26 cellular contexts compared by ENCODE assay signal in genomic region chr20:45323731-45324130, GRCh38. TPM values are rescaled to one million over a fixed set of nuclear protein-coding genes. Genes with fewer than 3 reads are reported as not detected.
DNase-seq lines count a peak whose midpoint lies in the region; ATAC-seq and TF ChIP-seq lines count a peak whose summit lies in the region.
"Had no signal": no experiment of that assay in that cellular context is flagged by ENCODE, and none has a peak within 500 bp of the region (broad histone marks: within the 10 kb centered on the region; RNA-seq: fewer than 3 reads in every experiment).

No MANE protein-coding gene starts in this region.

- no peaks in the 10 kb centered on the region for H3K9me3 Mint-ChIP-seq in Calu3 (ENCODE audit: low read depth, unreplicated experiment)
- H3K9me3 Mint-ChIP-seq in naive thymus-derived CD8-positive, alpha-beta T cell = no peaks in the 10 kb centered on the region
- H3K9me3 Mint-ChIP-seq: activated naive CD8-positive, alpha-beta T cell treated with anti-CD3 and anti-CD28 coated beads for 36 hours; CD4-positive, alpha-beta T cell; nephron progenitor cell; stimulated activated memory B cell treated with anti-CD40 and anti-IgM and Interleukin-4, amounts not matched to agents 10 μg/mL and 1 μg/mL and 100 μg/mL, for 72 hours; T-cell had no signal

- no peak overlapping the region for H2BK12ac ChIP-seq in trophoblast cell (ENCODE audit: low read length)

- H3K18ac ChIP-seq in trophoblast cell (ENCODE audit: low read length) = no peak overlapping the region

- no peak overlapping the region for H2AK5ac ChIP-seq in trophoblast cell (ENCODE audit: low read length)

- peaks cover 4% of the 10 kb centered on the region for H3K9me3 ChIP-seq in trophoblast cell (ENCODE audit: insufficient read depth, low read depth, low read length)
- H3K9me3 ChIP-seq: heart right ventricle, testis had no signal

- H2BK5ac ChIP-seq in trophoblast cell (ENCODE audit: low read depth, low read length, poor library complexity) = no peak overlapping the region

- POLR2A ChIA-PET in RWPE1 (lab: Yijun Ruan, JAX; ENCODE audit: low non-redundant PET) = interaction anchor here (1.3 to 1.9 kb wide), 2 partner anchors 21 to 39 kb away, joined by 9 to 11 read pairs; partner anchors contain the start of gene SYS1
- POLR2A ChIA-PET in naive thymus-derived CD8-positive, alpha-beta T cell (lab: Charles Lee) = interaction anchor here (0.7 kb wide), 1 partner anchor 498 kb away, joined by 4 read pairs; no protein-coding TSS in a partner anchor

- no peaks in the 10 kb centered on the region for H3K27me3 ChIP-seq in trophoblast cell (ENCODE audit: insufficient read depth, low read length)
- H3K27me3 ChIP-seq: heart right ventricle, testis had no signal

- H4K91ac ChIP-seq in trophoblast cell (ENCODE audit: low read depth, low read length) = no peak overlapping the region

- H2AFZ ChIP-seq in trophoblast cell (ENCODE audit: insufficient read depth, low read length, poor library complexity) = no peak overlapping the region

- peaks cover 12 to 31% of the 10 kb centered on the region in 2 experiments for H3K36me3 ChIP-seq in trophoblast cell (ENCODE audit: control insufficient read depth in 1 of 2, insufficient read depth in 2 of 2, low read length in 2 of 2)

- intact Hi-C loops in Calu3 (cut with micrococcal nuclease; ENCODE audit: unreplicated experiment) = loop anchor here (1.0 to 2.0 kb wide), 3 partner anchors 21 to 113 kb away; no protein-coding TSS in a partner anchor

- peaks cover 50% of the 10 kb centered on the region for H3K36me3 Mint-ChIP-seq in Calu3 (ENCODE audit: insufficient read depth, unreplicated experiment)
- H3K36me3 Mint-ChIP-seq in naive thymus-derived CD8-positive, alpha-beta T cell = no peaks in the 10 kb centered on the region
- H3K36me3 Mint-ChIP-seq: stimulated activated memory B cell treated with anti-CD40 and anti-IgM and Interleukin-4, amounts not matched to agents 10 μg/mL and 1 μg/mL and 100 μg/mL, for 72 hours; T-cell had no signal

- no peak overlapping the region for H3K9ac ChIP-seq in trophoblast cell (ENCODE audit: low read length)

- H3K27me3 Mint-ChIP-seq in Calu3 (ENCODE audit: unreplicated experiment) = peaks cover 9% of the 10 kb centered on the region
- no peaks in the 10 kb centered on the region for H3K27me3 Mint-ChIP-seq in naive thymus-derived CD8-positive, alpha-beta T cell
- H3K27me3 Mint-ChIP-seq: activated CD4-positive, alpha-beta T cell treated with anti-CD3 and anti-CD28 coated beads for 36 hours; activated CD8-positive, alpha-beta memory T cell treated with anti-CD3 and anti-CD28 coated beads, Interleukin-2, amount 10 ng/mL, durations not matched to agents 7 days and 5 days; activated naive CD8-positive, alpha-beta T cell treated with anti-CD3 and anti-CD28 coated beads for 36 hours; CD4-positive, alpha-beta T cell; stimulated activated memory B cell treated with anti-CD40 and anti-IgM and Interleukin-4, amounts not matched to agents 10 μg/mL and 1 μg/mL and 100 μg/mL, for 72 hours; T-cell had no signal

- no peak overlapping the region for H3K4me2 ChIP-seq in trophoblast cell (ENCODE audit: low read length)
- H3K4me2 ChIP-seq: smooth muscle cell had no signal

- H4K8ac ChIP-seq in trophoblast cell (ENCODE audit: low read depth, low read length) = no peak overlapping the region

- no peak for ATAC-seq in GM21367 (IDR thresholded peaks at IDR 0.05; ENCODE audit: unreplicated experiment)
- ATAC-seq in naive thymus-derived CD8-positive, alpha-beta T cell = no peak
- ATAC-seq: activated CD4-positive, alpha-beta T cell treated with anti-CD3 and anti-CD28 coated beads for 36 hours; activated CD8-positive, alpha-beta memory T cell treated with anti-CD3 and anti-CD28 coated beads, Interleukin-2, amount 10 ng/mL, durations not matched to agents 7 days and 5 days; T-cell had no signal

- H3K27ac ChIP-seq in RWPE1 (peak overlapping the region; percentile 46), trophoblast cell (ENCODE audit: low read depth, low read length) (no peak overlapping the region)
- H3K27ac ChIP-seq: heart right ventricle, testis had no signal

- no peaks in the 10 kb centered on the region for H3K79me2 ChIP-seq in trophoblast cell (ENCODE audit: control insufficient read depth, insufficient read depth, low read length, poor library complexity)

- H3K4me3 Mint-ChIP-seq in Calu3 (ENCODE audit: low read depth, unreplicated experiment) = peak overlapping the region; percentile 6
- no peak overlapping the region for H3K4me3 Mint-ChIP-seq in naive thymus-derived CD8-positive, alpha-beta T cell
- H3K4me3 Mint-ChIP-seq: activated CD4-positive, alpha-beta T cell treated with anti-CD3 and anti-CD28 coated beads for 36 hours; activated CD8-positive, alpha-beta memory T cell treated with anti-CD3 and anti-CD28 coated beads, Interleukin-2, amount 10 ng/mL, durations not matched to agents 7 days and 5 days; activated naive CD8-positive, alpha-beta T cell treated with anti-CD3 and anti-CD28 coated beads for 36 hours; CD4-positive, alpha-beta T cell; nephron progenitor cell; stimulated activated memory B cell treated with anti-CD40 and anti-IgM and Interleukin-4, amounts not matched to agents 10 μg/mL and 1 μg/mL and 100 μg/mL, for 72 hours; T-cell had no signal

- H3K4me3 ChIP-seq in fibroblast of mammary gland (ENCODE audit: control insufficient read depth, low read depth, low read length) (no peak overlapping the region), trophoblast cell (ENCODE audit: low read depth, low read length) (no peak overlapping the region)
- H3K4me3 ChIP-seq: heart right ventricle, smooth muscle cell, testis had no signal

- H3K23ac ChIP-seq in trophoblast cell (ENCODE audit: low read length) = no peak overlapping the region

- DNase-seq in Calu3 (no peak), RWPE1 (ENCODE audit: low spot score) (peak; percentile 83), fibroblast of mammary gland (ENCODE audit: low read depth) (peak; percentile 45), trophoblast cell (peak; percentile 75 to 86), SHP77 (lab: John Stamatoyannopoulos, UW) (no peak), activated gamma-delta T cell (lab: John Stamatoyannopoulos, UW) (no peak)
- DNase-seq in naive thymus-derived CD8-positive, alpha-beta T cell = no peak
- DNase-seq: activated CD4-positive, alpha-beta T cell treated with anti-CD3 and anti-CD28 coated beads for 36 hours; activated CD8-positive, alpha-beta memory T cell treated with anti-CD3 and anti-CD28 coated beads, Interleukin-2, amount 10 ng/mL, durations not matched to agents 7 days and 5 days; activated naive CD8-positive, alpha-beta T cell treated with anti-CD3 and anti-CD28 coated beads for 36 hours; CD4-positive, alpha-beta T cell; DMS79; effector CD8-positive, alpha-beta T cell; KG1; NCI-H2171 treated with DMSO at 0.1 percent for 48 hours; nephron progenitor cell had no signal

- no peaks in the 10 kb centered on the region for H3K79me1 ChIP-seq in trophoblast cell (ENCODE audit: low read length)

- H3K4me1 ChIP-seq in trophoblast cell (ENCODE audit: control insufficient read depth in 1 of 2, insufficient read depth in 2 of 2, low read length in 2 of 2) = peaks cover 2 to 6% of the 10 kb centered on the region in 2 experiments
- H3K4me1 ChIP-seq: testis had no signal

- no peak overlapping the region for H3K14ac ChIP-seq in trophoblast cell (ENCODE audit: low read length)

- CTCF ChIA-PET in Calu3 (lab: Charles Lee) = interaction anchor here (1.0 to 4.5 kb wide), 16 partner anchors 12 to 447 kb away, joined by 3 to 141 read pairs (median 8); partner anchors contain the start of genes SDC4 and SYS1
- CTCF ChIA-PET in RWPE1 (lab: Yijun Ruan, JAX) = interaction anchor here (0.5 to 5.2 kb wide), 12 partner anchors 9 to 447 kb away, joined by 3 to 82 read pairs (median 8); partner anchors contain the start of genes SDC4 and SYS1

- TF ChIP-seq CTCF in Calu3 (IDR thresholded peaks at IDR 0.05; ENCODE audit: unreplicated experiment) (no peak), RWPE1 (conservative IDR thresholded peaks at IDR 0.05; ENCODE audit: low read depth) (no peak), fibroblast of mammary gland (conservative IDR thresholded peaks at IDR 0.05; ENCODE audit: control insufficient read depth, insufficient read depth, low read depth, low read length) (no peak)

- peaks cover 21% of the 10 kb centered on the region for H3K4me1 Mint-ChIP-seq in Calu3 (ENCODE audit: low read depth, unreplicated experiment)
- peaks cover 7 to 22% (median 18%) of the 10 kb centered on the region in 4 donors for H3K4me1 Mint-ChIP-seq in naive thymus-derived CD8-positive, alpha-beta T cell

- BruUV-seq in Calu3 (replicated peaks; lab: Mats Ljungman, UMichigan) = no TSS peak

- H3K4ac ChIP-seq in trophoblast cell (ENCODE audit: low read depth, low read length) = no peak overlapping the region

- no peak overlapping the region for H2BK120ac ChIP-seq in trophoblast cell (ENCODE audit: insufficient read depth, low read length, poor library complexity)

- H3K27ac Mint-ChIP-seq in Calu3 (ENCODE audit: unreplicated experiment) = peak overlapping the region; percentile 5
- H3K27ac Mint-ChIP-seq in naive thymus-derived CD8-positive, alpha-beta T cell = no peak overlapping the region
- H3K27ac Mint-ChIP-seq: activated CD4-positive, alpha-beta T cell treated with anti-CD3 and anti-CD28 coated beads for 36 hours; activated CD8-positive, alpha-beta memory T cell treated with anti-CD3 and anti-CD28 coated beads, Interleukin-2, amount 10 ng/mL, durations not matched to agents 7 days and 5 days; activated naive CD8-positive, alpha-beta T cell treated with anti-CD3 and anti-CD28 coated beads for 36 hours; CD4-positive, alpha-beta T cell; nephron progenitor cell; stimulated activated memory B cell treated with anti-CD40 and anti-IgM and Interleukin-4, amounts not matched to agents 10 μg/mL and 1 μg/mL and 100 μg/mL, for 72 hours; T-cell had no signal

- H4K12ac ChIP-seq in trophoblast cell (ENCODE audit: low read depth, low read length) = no peak overlapping the region

RNA-seq across cellular contexts. Expression of gene MATN4, which starts 15.6 kb away (rescaled TPM):
- 0.17 and 0.29 TPM in 2 replicates for total RNA-seq in Calu3 (2022)
- 0.10 and 0.12 TPM in 2 replicates for polyA plus RNA-seq in trophoblast cell (2013)
- not detected for total RNA-seq in naive thymus-derived CD8-positive, alpha-beta T cell
- not detected for polyA plus RNA-seq in naive thymus-derived CD8-positive, alpha-beta T cell
- total RNA-seq: CD4-positive, alpha-beta T cell; left ventricle myocardium superior; Right ventricle myocardium inferior; smooth muscle cell; T-cell had no signal
- polyA plus RNA-seq: smooth muscle cell had no signal

RNA-seq across cellular contexts. Expression of gene RBPJL, which starts 17.1 kb away (rescaled TPM):
- not detected in 2 replicates for total RNA-seq in Calu3 (2022)
- polyA plus RNA-seq in trophoblast cell (2013) = not detected in 2 replicates
- not detected for total RNA-seq in naive thymus-derived CD8-positive, alpha-beta T cell
- not detected for polyA plus RNA-seq in naive thymus-derived CD8-positive, alpha-beta T cell
- total RNA-seq: activated CD4-positive, alpha-beta T cell treated with anti-CD3 and anti-CD28 coated beads for 36 hours; activated CD8-positive, alpha-beta memory T cell treated with anti-CD3 and anti-CD28 coated beads, Interleukin-2, amount 10 ng/mL, durations not matched to agents 7 days and 5 days; activated naive CD8-positive, alpha-beta T cell treated with anti-CD3 and anti-CD28 coated beads for 36 hours; CD4-positive, alpha-beta T cell; chondrocyte; fibroblast of lung; heart right ventricle; left ventricle myocardium superior; Right ventricle myocardium inferior; smooth muscle cell had no signal
- polyA plus RNA-seq: fibroblast of lung, smooth muscle cell had no signal

RNA-seq across cellular contexts. Expression of gene SDC4, which starts 24.5 kb away (rescaled TPM):
- 238 and 256 TPM in 2 replicates for total RNA-seq in Calu3 (2022)
- polyA plus RNA-seq in trophoblast cell (2013) = 89.9 and 90.3 TPM in 2 replicates
- under 1 TPM; 0.25 to 0.31 TPM for total RNA-seq in naive thymus-derived CD8-positive, alpha-beta T cell
- under 1 TPM in 2 of 3 donors, not detected in 1; 0.09 to 0.24 TPM for polyA plus RNA-seq in naive thymus-derived CD8-positive, alpha-beta T cell

RNA-seq across cellular contexts. Expression of gene SYS1, which starts 39.2 kb away (rescaled TPM):
- 42.1 and 45.5 TPM in 2 replicates for total RNA-seq in Calu3 (2022)
- polyA plus RNA-seq in trophoblast cell (2013) = 14.7 and 15.0 TPM in 2 replicates
- 10 to 100 TPM; 58.7 to 62.5 TPM for total RNA-seq in naive thymus-derived CD8-positive, alpha-beta T cell
- 10 to 100 TPM; 34.2 to 46.1 (median 36.2) TPM for polyA plus RNA-seq in naive thymus-derived CD8-positive, alpha-beta T cell

RNA-seq across cellular contexts. Expression of gene TP53TG5, which starts 54.4 kb away (rescaled TPM):
- total RNA-seq in Calu3 (2022) = 0.52 and 0.88 TPM in 2 replicates
- not detected in 2 replicates for polyA plus RNA-seq in trophoblast cell (2013)
- under 1 TPM in 1 of 2 experiments, not detected in 1; 0.47 TPM for total RNA-seq in naive thymus-derived CD8-positive, alpha-beta T cell
- polyA plus RNA-seq in naive thymus-derived CD8-positive, alpha-beta T cell = under 1 TPM in 2 of 3 donors, not detected in 1; 0.42 to 0.55 TPM
- total RNA-seq: chondrocyte, fibroblast of lung, smooth muscle cell had no signal

Comparison
In these comparisons a context has a peak if more than half of its experiments do, and no peak if none do; other contexts are left out.
1. DNase-seq: peak in RWPE1 (single experiment), fibroblast of mammary gland (single experiment) and trophoblast cell (2 of 2); none in Calu3 (single experiment), SHP77 (0 of 2), activated gamma-delta T cell (single experiment) and naive thymus-derived CD8-positive, alpha-beta T cell (0 of 10).
2. RNA of gene SDC4, which starts 24.5 kb away (total RNA-seq): 238 to 256 TPM in Calu3; 0.25 to 0.31 TPM in naive thymus-derived CD8-positive, alpha-beta T cell; every median in the first group is over 100 times any median in the second.